Comparison of ENCODE assay signal across 8 cellular contexts in the genomic region with DNA sequence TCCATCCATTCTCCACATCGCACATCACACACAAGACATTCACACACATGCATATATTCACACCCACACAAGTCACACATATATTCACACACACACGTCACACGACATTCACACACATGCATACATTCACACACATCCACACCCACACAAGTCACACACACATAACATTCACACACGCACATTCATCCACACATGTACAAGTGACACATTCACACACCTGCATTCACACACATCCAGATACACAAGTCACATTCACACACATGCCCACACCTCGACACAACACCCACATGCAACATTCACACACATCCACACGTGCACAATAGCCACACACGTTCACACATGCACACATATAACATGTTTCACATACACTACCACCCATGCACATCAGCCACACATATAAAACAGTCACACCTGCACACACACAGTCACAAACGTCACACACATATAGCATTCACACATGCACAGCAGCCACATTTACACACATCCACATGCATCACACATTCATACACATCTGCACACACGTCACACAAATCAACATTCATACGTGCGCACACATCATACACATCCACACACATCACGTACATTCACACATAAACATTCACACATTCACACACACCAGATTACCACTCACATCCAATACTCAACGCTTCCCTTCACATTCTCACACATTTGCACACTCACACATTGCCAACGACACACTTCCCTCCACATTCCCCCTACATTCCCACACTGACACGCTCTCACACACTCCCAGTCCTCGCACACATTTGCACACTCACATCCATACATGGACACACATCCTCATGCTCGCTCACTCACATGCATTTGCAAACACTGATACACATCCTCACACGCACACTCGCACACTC. TPM values are rescaled to one million over a fixed set of nuclear protein-coding genes. Genes with fewer than 3 reads are reported as not detected.
A peak's percentile ranks its signal among the peaks of the same experiment; 100 is the strongest.
DNase-seq lines count a peak whose midpoint lies in the region; ATAC-seq and TF ChIP-seq lines count a peak whose summit lies in the region.

No MANE protein-coding gene starts in this region.

- CTCF ChIA-PET in CD8-positive, alpha-beta memory T cell (lab: Charles Lee) = no interaction called here

- no peaks in the 10 kb centered on the region for H3K36me3 Mint-ChIP-seq in CD8-positive, alpha-beta memory T cell

- 65 to 66% methylated on average over 19 of the region's 19 CpGs for WGBS in esophagus squamous epithelium, 2 donors
- WGBS in sigmoid colon, 2 donors = 43 to 68% methylated on average over 19 of the region's 19 CpGs

- POLR2A ChIA-PET in CD8-positive, alpha-beta memory T cell (lab: Charles Lee) = no interaction called here

- TF ChIP-seq CTCF in esophagus squamous epithelium (IDR thresholded peaks at IDR 0.05) (no peak), sigmoid colon (IDR thresholded peaks at IDR 0.05) (no peak)

- no peak overlapping the region for H3K27ac Mint-ChIP-seq in CD8-positive, alpha-beta memory T cell

- no peaks in the 10 kb centered on the region for H3K36me3 ChIP-seq in CD8-positive, alpha-beta memory T cell (ENCODE audit: insufficient read depth, low read length)
- H3K36me3 ChIP-seq in MG63 = no peaks in the 10 kb centered on the region
- no peaks in the 10 kb centered on the region for H3K36me3 ChIP-seq in esophagus squamous epithelium
- no peaks in the 10 kb centered on the region for H3K36me3 ChIP-seq in sigmoid colon

- no peaks in the 10 kb centered on the region for H3K9me3 Mint-ChIP-seq in CD8-positive, alpha-beta memory T cell

- no peak overlapping the region for H3K27ac ChIP-seq in CD8-positive, alpha-beta memory T cell (ENCODE audit: low read depth, low read length)
- H3K27ac ChIP-seq in esophagus squamous epithelium (peak overlapping the region in 3 of 4 donors; percentile 5 to 45 (median 21)), sigmoid colon (peak overlapping the region; percentile 16 to 65 (median 43)), caudate nucleus (ENCODE audit: low read depth, low read length) (no peak overlapping the region)

- no peaks in the 10 kb centered on the region for H3K27me3 ChIP-seq in CD8-positive, alpha-beta memory T cell (ENCODE audit: insufficient read depth, low read length, poor library complexity, severe bottlenecking)
- H3K27me3 ChIP-seq in MG63 = no peaks in the 10 kb centered on the region
- peaks cover 0 to 13% (median 0%) of the 10 kb centered on the region in 4 donors for H3K27me3 ChIP-seq in esophagus squamous epithelium
- no peaks in the 10 kb centered on the region for H3K27me3 ChIP-seq in sigmoid colon

- TF ChIP-seq EP300 in sigmoid colon (IDR thresholded peaks at IDR 0.05) = no peak

- TF ChIP-seq POLR2A in esophagus squamous epithelium (IDR thresholded peaks at IDR 0.05) = no peak
- no peak for TF ChIP-seq POLR2A in sigmoid colon (IDR thresholded peaks at IDR 0.05)

- no peak overlapping the region for H3K4me3 Mint-ChIP-seq in CD8-positive, alpha-beta memory T cell

- peaks cover 14% of the 10 kb centered on the region for H3K4me1 ChIP-seq in CD8-positive, alpha-beta memory T cell (ENCODE audit: insufficient read depth, low read length)
- H3K4me1 ChIP-seq in esophagus squamous epithelium (peaks cover 6 to 51% (median 28%) of the 10 kb centered on the region in 3 donors), sigmoid colon (peaks cover 0 to 40% (median 31%) of the 10 kb centered on the region in 4 donors)

- DNase-seq in CD8-positive, alpha-beta memory T cell = no peak
- DNase-seq in MG63 (no peak), esophagus squamous epithelium (lab: John Stamatoyannopoulos, UW) (no peak), sigmoid colon (no peak), caudate nucleus (lab: John Stamatoyannopoulos, UW) (no peak), NCI-H446 treated with DMSO at 0.1 percent for 48 hours (lab: John Stamatoyannopoulos, UW) (no peak)
- no peak for DNase-seq in stimulated activated CD4-positive, alpha-beta T cell treated with anti-CD3 and anti-CD28 coated beads, Interleukin-4, amount 100 ng/mL, for 24 hours

- intact Hi-C loops in esophagus squamous epithelium (cut with DNase I) (no loop called here), sigmoid colon (cut with DNase I) (no loop called here)

- peak overlapping the region; percentile 51 for H3K4me3 ChIP-seq in CD8-positive, alpha-beta memory T cell (ENCODE audit: low read length)
- H3K4me3 ChIP-seq in MG63 (peak overlapping the region; percentile 33), esophagus squamous epithelium (peak overlapping the region; percentile 21 to 62 (median 36)), sigmoid colon (peak overlapping the region; percentile 2 to 50 (median 44))

- ATAC-seq in HG03039 (IDR thresholded peaks at IDR 0.05; ENCODE audit: unreplicated experiment) = no peak

- H3K9me3 ChIP-seq in CD8-positive, alpha-beta memory T cell (ENCODE audit: low read length) = no peaks in the 10 kb centered on the region
- H3K9me3 ChIP-seq in MG63 = no peaks in the 10 kb centered on the region
- no peaks in the 10 kb centered on the region for H3K9me3 ChIP-seq in esophagus squamous epithelium
- no peaks in the 10 kb centered on the region for H3K9me3 ChIP-seq in sigmoid colon

- H3K27me3 Mint-ChIP-seq in CD8-positive, alpha-beta memory T cell = peaks cover 19 to 37% of the 10 kb centered on the region in 2 donors

- peaks cover 6 to 24% (median 7%) of the 10 kb centered on the region in 3 donors for H3K4me1 Mint-ChIP-seq in CD8-positive, alpha-beta memory T cell

RNA-seq across cellular contexts. Expression of gene ANKRD10, which starts 41.0 kb away (rescaled TPM):
- 10 to 100 TPM; 65.4 to 76.1 TPM for total RNA-seq in CD8-positive, alpha-beta memory T cell
- polyA plus RNA-seq in CD8-positive, alpha-beta memory T cell = 65.8 TPM
- total RNA-seq in MG63 (2014; rRNA removed; shearing (Covaris generic); ENCODE audit: low replicate concordance) = 35.9 and 78.6 TPM in 2 replicates
- total RNA-seq in esophagus squamous epithelium (10 to 100 TPM; 19.3 to 62.9 (median 29.4) TPM), sigmoid colon (100 to 1,000 TPM; 141 to 179 (median 150) TPM)
- 10 to 100 TPM; 41.4 to 73.0 (median 44.9) TPM for polyA plus RNA-seq in sigmoid colon

Comparison
In these comparisons a context has a peak if more than half of its experiments do, and no peak if none do; other contexts are left out.
1. H3K27ac ChIP-seq: peak in esophagus squamous epithelium (3 of 4) and sigmoid colon (4 of 4); none in CD8-positive, alpha-beta memory T cell (single experiment) and caudate nucleus (single experiment).
2. Peak in every context shown above with its lines, with median percentiles within 50 percentile points of each other: H3K4me3 ChIP-seq.